9 cellular contexts compared by ENCODE assay signal in genomic region chr12:121110211-121110940, GRCh38. TPM values are rescaled to one million over a fixed set of nuclear protein-coding genes. Genes with fewer than 3 reads are reported as not detected.
DNase-seq lines count a peak whose midpoint lies in the region; ATAC-seq, FAIRE-seq and TF ChIP-seq lines count a peak whose summit lies in the region.
"Had no signal": no experiment of that assay in that cellular context is flagged by ENCODE, and none has a peak within 500 bp of the region (broad histone marks: within the 10 kb centered on the region; RNA-seq: fewer than 3 reads in every experiment).

No MANE protein-coding gene starts in this region.

- ATAC-seq in central memory CD8-positive, alpha-beta T cell (replicated peaks; ENCODE audit: extremely low read depth, poor library complexity, severe bottlenecking) = no peak
- ATAC-seq in left lobe of liver (peak; percentile 96), HG03097 (IDR thresholded peaks at IDR 0.05; ENCODE audit: low FRiP score, unreplicated experiment) (no peak)

- H3K27ac Mint-ChIP-seq in central memory CD8-positive, alpha-beta T cell (ENCODE audit: low read depth) = no peak overlapping the region
- H3K27ac Mint-ChIP-seq: dendritic cell treated with granulocyte-macrophage colony-stimulating factor and Interleukin-4, amounts not matched to agents 40 ng/mL and 50 ng/mL, for 4 days had no signal

- TF ChIP-seq CTCF in HFF-Myc (IDR thresholded peaks at IDR 0.05; ENCODE audit: low read depth, low read length, missing control alignments) = peak; percentile 95

- H3K4me3 Mint-ChIP-seq in central memory CD8-positive, alpha-beta T cell = no peak overlapping the region
- H3K4me3 Mint-ChIP-seq: dendritic cell treated with granulocyte-macrophage colony-stimulating factor and Interleukin-4, amounts not matched to agents 40 ng/mL and 50 ng/mL, for 4 days had no signal

- no peaks in the 10 kb centered on the region for H3K9me3 Mint-ChIP-seq in central memory CD8-positive, alpha-beta T cell
- H3K9me3 Mint-ChIP-seq: dendritic cell treated with granulocyte-macrophage colony-stimulating factor and Interleukin-4, amounts not matched to agents 40 ng/mL and 50 ng/mL, for 4 days had no signal

- no peaks in the 10 kb centered on the region for H3K27me3 Mint-ChIP-seq in central memory CD8-positive, alpha-beta T cell
- H3K27me3 Mint-ChIP-seq: dendritic cell treated with granulocyte-macrophage colony-stimulating factor and Interleukin-4, amounts not matched to agents 40 ng/mL and 50 ng/mL, for 4 days had no signal

- H3K4me3 ChIP-seq in HFF-Myc (replicated peaks; ENCODE audit: low read depth, low read length) = no peak overlapping the region

- peaks cover 6% of the 10 kb centered on the region for H3K4me1 Mint-ChIP-seq in central memory CD8-positive, alpha-beta T cell

- DNase-seq in HFF-Myc (ENCODE audit: extremely low read depth, low read depth) (peak; percentile 46), NCI-H2081 (lab: John Stamatoyannopoulos, UW) (peak; percentile 43 to 59), left lobe of liver (ENCODE audit: low spot score) (peak; percentile 65)
- DNase-seq in activated CD4-positive, CD25-positive, alpha-beta regulatory T cell (lab: John Stamatoyannopoulos, UW) = peak; percentile 12 to 43 (median 32)
- DNase-seq in central memory CD8-positive, alpha-beta T cell (ENCODE audit: low spot score in 2 of 2) = peak; percentile 29 to 59
- DNase-seq in stimulated activated CD4-positive, alpha-beta T cell treated with anti-CD3 and anti-CD28 coated beads, TNF-alpha, amount 100 ng/mL, for 24 hours (ENCODE audit: low read depth in 3 of 3) = peak; percentile 44 to 50 (median 45)

- H3K36me3 Mint-ChIP-seq in central memory CD8-positive, alpha-beta T cell (ENCODE audit: insufficient read depth) = no peaks in the 10 kb centered on the region

- FAIRE-seq in G401.6 (lab: Jason Lieb, UNC) = peak; percentile 25

RNA-seq across cellular contexts. Expression of gene P2RX7, which starts 22.3 kb away (rescaled TPM):
- 3.5 TPM for total RNA-seq in left lobe of liver
